ENCODE assay signal across 35 cellular contexts in genomic region chr2:75089471-75089870, GRCh38.
"Had no signal": no experiment of that assay in that cellular context is flagged by ENCODE, and none has a peak within 500 bp of the region (broad histone marks: within the 10 kb centered on the region; RNA-seq: fewer than 3 reads in every experiment).

No MANE protein-coding gene starts in this region.

- H3K27me3 ChIP-seq: adrenal gland, body of pancreas, brain microvascular endothelial cell, breast epithelium had no signal

- H3K9me3 ChIP-seq: adrenal gland, body of pancreas, breast epithelium had no signal

- H3K27ac Mint-ChIP-seq: activated B cell treated with CpG ODN at 0.5 μM for 24 hours; activated CD4-positive, alpha-beta memory T cell treated with anti-CD3 and anti-CD28 coated beads for 36 hours; activated CD4-positive, alpha-beta T cell treated with anti-CD3 and anti-CD28 coated beads, Interleukin-2, amount 10 ng/mL, durations not matched to agents 7 days and 5 days; activated CD8-positive, alpha-beta T cell treated with anti-CD3 and anti-CD28 coated beads for 36 hours; activated naive CD4-positive, alpha-beta T cell treated with anti-CD3 and anti-CD28 coated beads for 36 hours; activated naive CD4-positive, alpha-beta T cell treated with anti-CD3 and anti-CD28 coated beads, Interleukin-2, amount 50 U/mL, for 72 hours; activated naive CD8-positive, alpha-beta T cell treated with anti-CD3 and anti-CD28 coated beads for 36 hours; activated T-cell treated with anti-CD3 and anti-CD28 coated beads, Interleukin-2, amount 50 U/mL, for 72 hours; activated T-helper 1 cell treated with anti-CD3 and anti-CD28 coated beads, Interleukin-12 subunit alpha, Interleukin-12 subunit beta, Interleukin-2, Interleukin-4 antibody, amounts not matched to agents 30 ng/mL and 10 ng/mL and 1 ng/mL, durations not matched to agents 14 hours and 24 hours and 36 hours; activated T-helper 17 cell treated with anti-CD3 and anti-CD28 coated beads, Interleukin-2, amount 50 U/mL, for 72 hours; T-helper 1 cell treated with Interleukin-12 subunit alpha and Interleukin-12 subunit beta and Interleukin-4 antibody, amounts not matched to agents 30 μg/mL and 1 μg/mL, for 36 hours; T-helper 2 cell treated with Interferon-gamma antibody and Interleukin-4, amounts not matched to agents 5 μg/mL and 100 μg/mL, for 36 hours had no signal

- H3K4me3 Mint-ChIP-seq: activated B cell treated with CpG ODN at 0.5 μM for 24 hours; activated CD4-positive, alpha-beta memory T cell treated with anti-CD3 and anti-CD28 coated beads for 36 hours; activated CD4-positive, alpha-beta T cell treated with anti-CD3 and anti-CD28 coated beads, Interleukin-2, amount 10 ng/mL, durations not matched to agents 7 days and 5 days; activated CD8-positive, alpha-beta T cell treated with anti-CD3 and anti-CD28 coated beads for 36 hours; activated naive CD4-positive, alpha-beta T cell treated with anti-CD3 and anti-CD28 coated beads for 36 hours; activated naive CD8-positive, alpha-beta T cell treated with anti-CD3 and anti-CD28 coated beads for 36 hours; activated T-cell treated with anti-CD3 and anti-CD28 coated beads, Interleukin-2, amount 50 U/mL, for 4 hours; activated T-cell treated with anti-CD3 and anti-CD28 coated beads, Interleukin-2, amount 50 U/mL, for 72 hours; activated T-helper 1 cell treated with anti-CD3 and anti-CD28 coated beads, Interleukin-12 subunit alpha, Interleukin-12 subunit beta, Interleukin-2, Interleukin-4 antibody, amounts not matched to agents 30 ng/mL and 10 ng/mL and 1 ng/mL, durations not matched to agents 14 hours and 24 hours and 36 hours; activated T-helper 17 cell treated with anti-CD3 and anti-CD28 coated beads, Interleukin-2, amount 50 U/mL, for 72 hours; T-helper 1 cell treated with Interleukin-12 subunit alpha and Interleukin-12 subunit beta and Interleukin-4 antibody, amounts not matched to agents 30 μg/mL and 1 μg/mL, for 36 hours; T-helper 2 cell treated with Interferon-gamma antibody and Interleukin-4, amounts not matched to agents 5 μg/mL and 100 μg/mL, for 36 hours had no signal

- H3K27ac ChIP-seq: adrenal gland, body of pancreas, brain microvascular endothelial cell, breast epithelium, VCaP had no signal

- H3K9me3 Mint-ChIP-seq: activated B cell treated with CpG ODN at 0.5 μM for 24 hours; activated CD4-positive, alpha-beta memory T cell treated with anti-CD3 and anti-CD28 coated beads for 36 hours; activated CD4-positive, alpha-beta T cell treated with anti-CD3 and anti-CD28 coated beads, Interleukin-2, amount 10 ng/mL, durations not matched to agents 7 days and 5 days; activated CD8-positive, alpha-beta T cell treated with anti-CD3 and anti-CD28 coated beads for 36 hours; activated naive CD4-positive, alpha-beta T cell treated with anti-CD3 and anti-CD28 coated beads for 36 hours; activated naive CD8-positive, alpha-beta T cell treated with anti-CD3 and anti-CD28 coated beads for 36 hours; activated T-cell treated with anti-CD3 and anti-CD28 coated beads, Interleukin-2, amount 50 U/mL, for 4 hours; activated T-helper 1 cell treated with anti-CD3 and anti-CD28 coated beads, Interleukin-12 subunit alpha, Interleukin-12 subunit beta, Interleukin-2, Interleukin-4 antibody, amounts not matched to agents 30 ng/mL and 10 ng/mL and 1 ng/mL, durations not matched to agents 14 hours and 24 hours and 36 hours; activated T-helper 17 cell treated with anti-CD3 and anti-CD28 coated beads, Interleukin-2, amount 50 U/mL, for 72 hours; T-helper 1 cell treated with Interleukin-12 subunit alpha and Interleukin-12 subunit beta and Interleukin-4 antibody, amounts not matched to agents 30 μg/mL and 1 μg/mL, for 36 hours; T-helper 2 cell treated with Interferon-gamma antibody and Interleukin-4, amounts not matched to agents 5 μg/mL and 100 μg/mL, for 36 hours had no signal

- H3K4me3 ChIP-seq: adrenal gland, body of pancreas, breast epithelium had no signal

- FAIRE-seq: astrocyte, TTC549 had no signal

- H3K4me1 Mint-ChIP-seq: activated B cell treated with CpG ODN at 0.5 μM for 24 hours; activated CD4-positive, alpha-beta T cell treated with anti-CD3 and anti-CD28 coated beads, Interleukin-2, amount 10 ng/mL, durations not matched to agents 7 days and 5 days; activated naive CD8-positive, alpha-beta T cell treated with anti-CD3 and anti-CD28 coated beads for 36 hours; activated T-helper 17 cell treated with anti-CD3 and anti-CD28 coated beads, Interleukin-2, amount 50 U/mL, for 72 hours had no signal

- H3K36me3 ChIP-seq: adrenal gland, brain microvascular endothelial cell, breast epithelium had no signal

- DNase-seq: activated B cell treated with CpG ODN at 0.5 μM for 24 hours; activated CD4-positive, alpha-beta memory T cell treated with anti-CD3 and anti-CD28 coated beads for 36 hours; activated CD4-positive, alpha-beta T cell treated with anti-CD3 and anti-CD28 coated beads for 4 hours; activated CD4-positive, alpha-beta T cell treated with anti-CD3 and anti-CD28 coated beads, Interleukin-2, amount 10 ng/mL, durations not matched to agents 7 days and 5 days; activated CD4-positive, CD25-positive, alpha-beta regulatory T cell treated with anti-CD3 and anti-CD28 coated beads, Interleukin-2, amount 50 U/mL, for 72 hours; activated CD8-positive, alpha-beta memory T cell treated with anti-CD3 and anti-CD28 coated beads, Interleukin-2, amount 50 U/mL, for 4 hours; activated CD8-positive, alpha-beta T cell treated with anti-CD3 and anti-CD28 coated beads for 36 hours; activated effector memory CD4-positive, alpha-beta T cell treated with anti-CD3 and anti-CD28 coated beads, Interleukin-2, amount 50 U/mL, for 16 hours; activated gamma-delta T cell treated with Interleukin-2 at 50 U/mL for 16 hours; activated naive CD4-positive, alpha-beta T cell; activated naive CD4-positive, alpha-beta T cell treated with anti-CD3 and anti-CD28 coated beads for 36 hours; activated naive CD4-positive, alpha-beta T cell treated with anti-CD3 and anti-CD28 coated beads, Interleukin-2, amount 50 U/mL, for 16 hours; activated naive CD8-positive, alpha-beta T cell treated with anti-CD3 and anti-CD28 coated beads for 36 hours; activated T-cell treated with anti-CD3 and anti-CD28 coated beads for 4 hours; activated T-cell treated with anti-CD3 and anti-CD28 coated beads, Interleukin-2, amount 50 U/mL, for 1 hour; activated T-cell treated with anti-CD3 and anti-CD28 coated beads, Interleukin-2, amount 50 U/mL, for 4 hours; activated T-cell treated with anti-CD3 and anti-CD28 coated beads, Interleukin-2, amount 50 U/mL, for 72 hours; adrenal gland; amniotic stem cell; aorta; body of pancreas; brain microvascular endothelial cell; central memory CD4-positive, alpha-beta T cell; T-helper 1 cell; T-helper 2 cell; T-helper 9 cell had no signal

- H3K27me3 Mint-ChIP-seq: activated B cell treated with CpG ODN at 0.5 μM for 24 hours; activated CD4-positive, alpha-beta memory T cell treated with anti-CD3 and anti-CD28 coated beads for 36 hours; activated CD8-positive, alpha-beta T cell treated with anti-CD3 and anti-CD28 coated beads for 36 hours; activated naive CD8-positive, alpha-beta T cell treated with anti-CD3 and anti-CD28 coated beads for 36 hours; activated T-helper 17 cell treated with anti-CD3 and anti-CD28 coated beads, Interleukin-2, amount 50 U/mL, for 72 hours had no signal

- H3K4me1 ChIP-seq: adrenal gland, body of pancreas, breast epithelium had no signal
